In the genomic region with DNA sequence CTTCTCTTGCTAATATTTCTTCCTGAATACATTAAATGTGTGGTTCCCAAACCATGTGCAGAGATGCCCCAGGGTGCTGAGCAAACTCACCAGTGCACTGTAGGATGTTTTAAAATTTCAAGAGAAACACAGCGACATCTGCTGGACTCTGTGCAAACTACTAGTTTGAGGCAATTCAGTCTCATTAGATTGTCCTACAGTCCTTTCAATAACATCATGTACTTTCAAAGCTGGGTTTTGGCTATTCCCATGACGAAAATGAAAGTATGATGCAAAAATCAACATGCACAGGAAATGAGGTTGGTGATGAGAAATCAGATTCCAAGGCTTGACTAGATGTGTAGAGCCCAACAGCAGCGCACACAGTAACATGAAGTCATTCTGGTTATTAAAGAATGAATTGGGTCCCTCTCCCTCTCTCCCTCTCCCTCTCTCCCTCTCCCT, we compare ENCODE assay signal across 8 cellular contexts.
DNase-seq lines count a peak whose midpoint lies in the region; ATAC-seq and TF ChIP-seq lines count a peak whose summit lies in the region.

No MANE protein-coding gene starts in this region.

- DNase-seq in AG04449 (ENCODE audit: low read depth, low spot score) (no peak), GM19240 (ENCODE audit: insufficient read length, low spot score) (peak; percentile 19), NCI-H345 treated with DMSO at 0.1 percent for 48 hours (lab: John Stamatoyannopoulos, UW; ENCODE audit: unreplicated experiment) (peak; percentile 15), dedifferentiated amniotic fluid mesenchymal stem cell (ENCODE audit: extremely low spot score) (peak; percentile 81), medulla oblongata (ENCODE audit: extremely low spot score) (peak; percentile 58)
- peak; percentile 10 for DNase-seq in activated CD4-positive, alpha-beta T cell treated with anti-CD3 and anti-CD28 coated beads for 1 hour
- DNase-seq in stimulated activated CD8-positive, alpha-beta memory T cell treated with anti-CD3 and anti-CD28 coated beads, Interleukin-4, amount 100 ng/mL, for 48 hours = peak; percentile 69

- POLR2A ChIA-PET in AG04449 (lab: Yijun Ruan, JAX) = interaction anchor here (0.9 kb wide), 1 partner anchor 15 kb away, joined by 3 read pairs; no protein-coding TSS in a partner anchor

- ATAC-seq in HG03571 (IDR thresholded peaks at IDR 0.05; ENCODE audit: unreplicated experiment) = no peak

- TF ChIP-seq CTCF in AG04449 (IDR thresholded peaks at IDR 0.05; ENCODE audit: insufficient read depth, low read length, missing control alignments) = peak; percentile 56

- no peak overlapping the region for H3K4me3 ChIP-seq in AG04449 (ENCODE audit: low read depth, low read length)

- CTCF ChIA-PET in AG04449 (lab: Yijun Ruan, JAX) = interaction anchor here (0.6 to 4.6 kb wide), 45 partner anchors 9 to 226 kb away, joined by 3 to 76 read pairs (median 4); partner anchors contain the start of genes DIABLO and ZCCHC8
